19 cellular contexts compared by ENCODE assay signal in genomic region chr10:132175401-132175800, GRCh38. TPM values are rescaled to one million over a fixed set of nuclear protein-coding genes. Genes with fewer than 3 reads are reported as not detected.
"Had no signal": no experiment of that assay in that cellular context is flagged by ENCODE, and none has a peak within 500 bp of the region (broad histone marks: within the 10 kb centered on the region; RNA-seq: fewer than 3 reads in every experiment).

No MANE protein-coding gene starts in this region.

- H3K9ac ChIP-seq: parathyroid adenoma had no signal

- H3K9me3 ChIP-seq: body of pancreas, colonic mucosa, lower lobe of right lung, neutrophil, suprapubic skin, vagina had no signal

- DNase-seq: activated T-cell treated with anti-CD3 and anti-CD28 coated beads for 4 hours; amniotic stem cell; body of pancreas; colonic mucosa; foreskin melanocyte; immature natural killer cell; lower lobe of right lung; naive thymus-derived CD8-positive, alpha-beta T cell; SW 1271; T-helper 2 cell; trophoblast cell had no signal

- H3K27me3 ChIP-seq: colonic mucosa, vagina had no signal

- H3K36me3 Mint-ChIP-seq: activated CD4-positive, alpha-beta memory T cell treated with anti-CD3 and anti-CD28 coated beads for 36 hours; activated naive CD8-positive, alpha-beta T cell; immature natural killer cell; naive thymus-derived CD8-positive, alpha-beta T cell had no signal

- H3K27ac ChIP-seq: body of pancreas, colonic mucosa, lower lobe of right lung, neutrophil, parathyroid adenoma, suprapubic skin, vagina, WERI-Rb-1 had no signal

- ATAC-seq: lower lobe of right lung; naive thymus-derived CD8-positive, alpha-beta T cell had no signal

- H3K4me1 ChIP-seq: body of pancreas, colonic mucosa, lower lobe of right lung, suprapubic skin, vagina had no signal

- H3K27ac Mint-ChIP-seq: activated CD4-positive, alpha-beta memory T cell treated with anti-CD3 and anti-CD28 coated beads for 36 hours; activated naive CD8-positive, alpha-beta T cell; stimulated activated naive CD8-positive, alpha-beta T cell treated with anti-CD3 and anti-CD28 coated beads, Interleukin-15, Interleukin-2, amounts not matched to agents 100 ng/mL and 50 ng/mL, for 24 hours had no signal

- H3K9me3 Mint-ChIP-seq: immature natural killer cell; naive thymus-derived CD8-positive, alpha-beta T cell; stimulated activated naive CD8-positive, alpha-beta T cell treated with anti-CD3 and anti-CD28 coated beads, Interleukin-15, Interleukin-2, amounts not matched to agents 100 ng/mL and 50 ng/mL, for 24 hours had no signal

- H3K4me3 Mint-ChIP-seq: activated CD4-positive, alpha-beta memory T cell treated with anti-CD3 and anti-CD28 coated beads for 36 hours; activated naive CD8-positive, alpha-beta T cell; naive thymus-derived CD8-positive, alpha-beta T cell; stimulated activated naive CD8-positive, alpha-beta T cell treated with anti-CD3 and anti-CD28 coated beads, Interleukin-15, Interleukin-2, amounts not matched to agents 100 ng/mL and 50 ng/mL, for 24 hours had no signal

- H3K36me3 ChIP-seq: colonic mucosa, lower lobe of right lung, neutrophil, suprapubic skin, vagina, WERI-Rb-1 had no signal

- H3K4me3 ChIP-seq: body of pancreas, colonic mucosa, lower lobe of right lung, suprapubic skin, vagina had no signal

RNA-seq across cellular contexts. Expression of gene DPYSL4, which starts 11.3 kb away (rescaled TPM):
- polyA plus RNA-seq: immature natural killer cell had no signal
